ENCODE assay signal across 21 cellular contexts in the genomic region with DNA sequence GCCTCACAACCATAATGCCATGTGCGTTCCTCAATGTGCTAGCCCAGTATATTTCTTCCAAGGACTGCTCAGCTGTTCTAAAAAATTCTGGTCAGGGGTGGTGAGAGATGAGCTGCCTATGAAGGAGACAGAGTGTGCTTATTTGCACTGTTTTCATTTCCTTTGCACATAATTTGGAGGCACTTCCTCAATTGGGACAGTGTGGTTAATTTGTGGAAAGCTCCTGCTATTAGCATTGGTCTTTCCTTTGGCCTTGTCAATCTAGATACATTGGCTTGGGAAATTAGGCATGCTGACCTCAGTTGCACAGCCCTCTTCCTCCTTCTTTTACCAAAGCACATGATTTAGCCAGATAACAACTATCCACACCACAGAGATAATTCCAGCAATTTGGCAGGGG. TPM values are rescaled to one million over a fixed set of nuclear protein-coding genes. Genes with fewer than 3 reads are reported as not detected.
DNase-seq lines count a peak whose midpoint lies in the region; ATAC-seq lines count a peak whose summit lies in the region.
"Had no signal": no experiment of that assay in that cellular context is flagged by ENCODE, and none has a peak within 500 bp of the region (broad histone marks: within the 10 kb centered on the region; RNA-seq: fewer than 3 reads in every experiment).

No MANE protein-coding gene starts in this region.

- H3K9me3 Mint-ChIP-seq in activated T-helper 1 cell treated with anti-CD3 and anti-CD28 coated beads, Interleukin-12 subunit alpha, Interleukin-12 subunit beta, Interleukin-2, Interleukin-4 antibody, amounts not matched to agents 30 ng/mL and 10 ng/mL and 1 ng/mL, durations not matched to agents 14 hours and 24 hours and 36 hours: no peaks in the 10 kb centered on the region
- no peaks in the 10 kb centered on the region for H3K9me3 Mint-ChIP-seq in stimulated activated effector memory CD8-positive, alpha-beta T cell treated with anti-CD3 and anti-CD28 coated beads, Interleukin-12 subunit alpha, Interleukin-12 subunit beta, amount 100 ng/mL, for 72 hours
- no peaks in the 10 kb centered on the region for H3K9me3 Mint-ChIP-seq in activated CD4-positive, alpha-beta memory T cell treated with anti-CD3 and anti-CD28 coated beads, Interleukin-2, amount 10 ng/mL, durations not matched to agents 7 days and 5 days
- H3K9me3 Mint-ChIP-seq: CD8-positive, alpha-beta T cell; T-cell had no signal

- peak overlapping the region; percentile 6 for H3K4me3 Mint-ChIP-seq in activated T-helper 1 cell treated with anti-CD3 and anti-CD28 coated beads, Interleukin-12 subunit alpha, Interleukin-12 subunit beta, Interleukin-2, Interleukin-4 antibody, amounts not matched to agents 30 ng/mL and 10 ng/mL and 1 ng/mL, durations not matched to agents 14 hours and 24 hours and 36 hours
- H3K4me3 Mint-ChIP-seq in stimulated activated effector memory CD8-positive, alpha-beta T cell treated with anti-CD3 and anti-CD28 coated beads, Interleukin-12 subunit alpha, Interleukin-12 subunit beta, amount 100 ng/mL, for 72 hours: no peak overlapping the region
- H3K4me3 Mint-ChIP-seq in activated CD4-positive, alpha-beta memory T cell treated with anti-CD3 and anti-CD28 coated beads, Interleukin-2, amount 10 ng/mL, durations not matched to agents 7 days and 5 days: no peak overlapping the region
- H3K4me3 Mint-ChIP-seq: CD8-positive, alpha-beta T cell; T-cell had no signal

- intact Hi-C loops in activated T-helper 1 cell treated with anti-CD3 and anti-CD28 coated beads, Interleukin-12 subunit alpha, Interleukin-12 subunit beta, Interleukin-2, Interleukin-4 antibody, amounts not matched to agents 30 ng/mL and 10 ng/mL and 1 ng/mL, durations not matched to agents 14 hours and 24 hours and 36 hours (cut with micrococcal nuclease): no loop called here

- peaks cover 24% of the 10 kb centered on the region for H3K27me3 Mint-ChIP-seq in activated T-helper 1 cell treated with anti-CD3 and anti-CD28 coated beads, Interleukin-12 subunit alpha, Interleukin-12 subunit beta, Interleukin-2, Interleukin-4 antibody, amounts not matched to agents 30 ng/mL and 10 ng/mL and 1 ng/mL, durations not matched to agents 14 hours and 24 hours and 36 hours (ENCODE audit: insufficient read depth)
- peaks cover 30% of the 10 kb centered on the region for H3K27me3 Mint-ChIP-seq in activated CD4-positive, alpha-beta memory T cell treated with anti-CD3 and anti-CD28 coated beads, Interleukin-2, amount 10 ng/mL, durations not matched to agents 7 days and 5 days

- POLR2A ChIA-PET in activated CD4-positive, alpha-beta memory T cell treated with anti-CD3 and anti-CD28 coated beads, Interleukin-2, amount 10 ng/mL, durations not matched to agents 7 days and 5 days (lab: Charles Lee): no interaction called here

- peak; percentile 4 to 33 for DNase-seq in NOMO-1 (lab: John Stamatoyannopoulos, UW; ENCODE audit: unreplicated experiment in 2 of 2)
- DNase-seq in NOMO-1 treated with dmso at 0.1 percent for 144 hours (lab: John Stamatoyannopoulos, UW; ENCODE audit: unreplicated experiment): no peak
- peak; percentile 20 for DNase-seq in NOMO-1 treated with DMSO at 0.1 percent for 48 hours (lab: John Stamatoyannopoulos, UW; ENCODE audit: unreplicated experiment)
- DNase-seq in activated T-helper 1 cell treated with anti-CD3 and anti-CD28 coated beads, Interleukin-12 subunit alpha, Interleukin-12 subunit beta, Interleukin-2, Interleukin-4 antibody, amounts not matched to agents 30 ng/mL and 10 ng/mL and 1 ng/mL, durations not matched to agents 14 hours and 24 hours and 36 hours (ENCODE audit: low spot score): no peak
- DNase-seq in stimulated activated effector memory CD8-positive, alpha-beta T cell treated with anti-CD3 and anti-CD28 coated beads, Interleukin-12 subunit alpha, Interleukin-12 subunit beta, amount 100 ng/mL, for 72 hours (ENCODE audit: low spot score in 2 of 2): no peak
- no peak for DNase-seq in NCI-H187 treated with DMSO at 0.1 percent for 48 hours (lab: John Stamatoyannopoulos, UW)
- no peak for DNase-seq in activated CD4-positive, alpha-beta T cell treated with anti-CD3 and anti-CD28 coated beads, Interleukin-2, amount 50 U/mL, for 48 hours
- no peak for DNase-seq in activated CD4-positive, alpha-beta memory T cell treated with anti-CD3 and anti-CD28 coated beads, Interleukin-2, amount 10 ng/mL, durations not matched to agents 7 days and 5 days
- DNase-seq: 8988T; CD8-positive, alpha-beta T cell; DND-41; MG63; NCI-H1105 treated with DMSO at 0.1 percent for 48 hours; NCI-H2081; NCI-H2171; NCI-H345; NCI-H524 treated with DMSO at 0.1 percent for 48 hours; NCI-H82; SIG-M5; T-cell had no signal

- H3K36me3 Mint-ChIP-seq in activated T-helper 1 cell treated with anti-CD3 and anti-CD28 coated beads, Interleukin-12 subunit alpha, Interleukin-12 subunit beta, Interleukin-2, Interleukin-4 antibody, amounts not matched to agents 30 ng/mL and 10 ng/mL and 1 ng/mL, durations not matched to agents 14 hours and 24 hours and 36 hours (ENCODE audit: low read depth): no peaks in the 10 kb centered on the region
- no peaks in the 10 kb centered on the region for H3K36me3 Mint-ChIP-seq in stimulated activated effector memory CD8-positive, alpha-beta T cell treated with anti-CD3 and anti-CD28 coated beads, Interleukin-12 subunit alpha, Interleukin-12 subunit beta, amount 100 ng/mL, for 72 hours
- no peaks in the 10 kb centered on the region for H3K36me3 Mint-ChIP-seq in activated CD4-positive, alpha-beta memory T cell treated with anti-CD3 and anti-CD28 coated beads, Interleukin-2, amount 10 ng/mL, durations not matched to agents 7 days and 5 days (ENCODE audit: low read depth)
- H3K36me3 Mint-ChIP-seq: CD8-positive, alpha-beta T cell; T-cell had no signal

- CTCF ChIA-PET in activated CD4-positive, alpha-beta memory T cell treated with anti-CD3 and anti-CD28 coated beads, Interleukin-2, amount 10 ng/mL, durations not matched to agents 7 days and 5 days (lab: Charles Lee): no interaction called here

- no peak overlapping the region for H3K27ac Mint-ChIP-seq in activated T-helper 1 cell treated with anti-CD3 and anti-CD28 coated beads, Interleukin-12 subunit alpha, Interleukin-12 subunit beta, Interleukin-2, Interleukin-4 antibody, amounts not matched to agents 30 ng/mL and 10 ng/mL and 1 ng/mL, durations not matched to agents 14 hours and 24 hours and 36 hours
- peak overlapping the region; percentile 55 for H3K27ac Mint-ChIP-seq in stimulated activated effector memory CD8-positive, alpha-beta T cell treated with anti-CD3 and anti-CD28 coated beads, Interleukin-12 subunit alpha, Interleukin-12 subunit beta, amount 100 ng/mL, for 72 hours
- H3K27ac Mint-ChIP-seq in activated CD4-positive, alpha-beta memory T cell treated with anti-CD3 and anti-CD28 coated beads, Interleukin-2, amount 10 ng/mL, durations not matched to agents 7 days and 5 days: no peak overlapping the region
- H3K27ac Mint-ChIP-seq: CD8-positive, alpha-beta T cell; T-cell had no signal

- peaks cover 11% of the 10 kb centered on the region for H3K4me1 Mint-ChIP-seq in activated T-helper 1 cell treated with anti-CD3 and anti-CD28 coated beads, Interleukin-12 subunit alpha, Interleukin-12 subunit beta, Interleukin-2, Interleukin-4 antibody, amounts not matched to agents 30 ng/mL and 10 ng/mL and 1 ng/mL, durations not matched to agents 14 hours and 24 hours and 36 hours (ENCODE audit: low read depth)
- H3K4me1 Mint-ChIP-seq in stimulated activated effector memory CD8-positive, alpha-beta T cell treated with anti-CD3 and anti-CD28 coated beads, Interleukin-12 subunit alpha, Interleukin-12 subunit beta, amount 100 ng/mL, for 72 hours: peaks cover 9% of the 10 kb centered on the region
- peaks cover 14% of the 10 kb centered on the region for H3K4me1 Mint-ChIP-seq in activated CD4-positive, alpha-beta memory T cell treated with anti-CD3 and anti-CD28 coated beads, Interleukin-2, amount 10 ng/mL, durations not matched to agents 7 days and 5 days

- ATAC-seq in stimulated activated effector memory CD8-positive, alpha-beta T cell treated with anti-CD3 and anti-CD28 coated beads, Interleukin-12 subunit alpha, Interleukin-12 subunit beta, amount 100 ng/mL, for 72 hours: no peak
- ATAC-seq: CD8-positive, alpha-beta T cell; SK-N-SH treated with all-trans-retinoic acid at 6 μM for 48 hours; T-cell had no signal

RNA-seq across cellular contexts. Expression of a gene that starts 9.4 kb away (rescaled TPM):
- 0.49 and 0.60 TPM in 2 replicates for total RNA-seq in activated T-helper 1 cell treated with anti-CD3 and anti-CD28 coated beads, Interleukin-12 subunit alpha, Interleukin-12 subunit beta, Interleukin-2, Interleukin-4 antibody, amounts not matched to agents 30 ng/mL and 10 ng/mL and 1 ng/mL, durations not matched to agents 14 hours and 24 hours and 36 hours
- total RNA-seq in activated CD4-positive, alpha-beta memory T cell treated with anti-CD3 and anti-CD28 coated beads, Interleukin-2, amount 10 ng/mL, durations not matched to agents 7 days and 5 days: under 1 TPM; 0.08 to 0.50 TPM
- total RNA-seq: CD8-positive, alpha-beta T cell had no signal

Comparison
In these comparisons a context has a peak if more than half of its experiments do, and no peak if none do; other contexts are left out.
1. DNase-seq: peak in NOMO-1 (2 of 2) and NOMO-1 treated with DMSO at 0.1 percent for 48 hours (single experiment); none in NOMO-1 treated with dmso at 0.1 percent for 144 hours (single experiment), activated T-helper 1 cell treated with anti-CD3 and anti-CD28 coated beads, Interleukin-12 subunit alpha, Interleukin-12 subunit beta, Interleukin-2, Interleukin-4 antibody, amounts not matched to agents 30 ng/mL and 10 ng/mL and 1 ng/mL, durations not matched to agents 14 hours and 24 hours and 36 hours (single experiment), stimulated activated effector memory CD8-positive, alpha-beta T cell treated with anti-CD3 and anti-CD28 coated beads, Interleukin-12 subunit alpha, Interleukin-12 subunit beta, amount 100 ng/mL, for 72 hours (0 of 2), NCI-H187 treated with DMSO at 0.1 percent for 48 hours (single experiment), activated CD4-positive, alpha-beta T cell treated with anti-CD3 and anti-CD28 coated beads, Interleukin-2, amount 50 U/mL, for 48 hours (0 of 2) and activated CD4-positive, alpha-beta memory T cell treated with anti-CD3 and anti-CD28 coated beads, Interleukin-2, amount 10 ng/mL, durations not matched to agents 7 days and 5 days (single experiment).